9 cellular contexts compared by ENCODE assay signal in genomic region chr12:52074006-52074405, GRCh38. TPM values are rescaled to one million over a fixed set of nuclear protein-coding genes. Genes with fewer than 3 reads are reported as not detected.
DNase-seq lines count a peak whose midpoint lies in the region; ATAC-seq and TF ChIP-seq lines count a peak whose summit lies in the region.
"Had no signal": no experiment of that assay in that cellular context is flagged by ENCODE, and none has a peak within 500 bp of the region (broad histone marks: within the 10 kb centered on the region; RNA-seq: fewer than 3 reads in every experiment).

No MANE protein-coding gene starts in this region.

- H3K27ac ChIP-seq in SK-N-MC (0 out of 2 replicates have a peak overlapping the region, but pooled peaks have one; percentile 1), sigmoid colon (no peak overlapping the region), transverse colon (no peak overlapping the region)

- peak overlapping the region; percentile 53 for H3K27ac Mint-ChIP-seq in glutamatergic neuron (ENCODE audit: unreplicated experiment)

- 48 to 70% methylated on average over 11 of the region's 11 CpGs for WGBS in sigmoid colon, 2 donors
- WGBS in transverse colon (ENCODE audit: low coverage in 1 of 2), 2 donors: 48 to 74% methylated on average over 2 to 11 of the region's 11 CpGs

- ATAC-seq in HG03469 (IDR thresholded peaks at IDR 0.05; ENCODE audit: unreplicated experiment): no peak

- H3K4me1 ChIP-seq in BE2C: peaks cover 15% of the 10 kb centered on the region
- H3K4me1 ChIP-seq in sigmoid colon: peaks cover 0 to 32% (median 17%) of the 10 kb centered on the region in 4 donors
- H3K4me1 ChIP-seq in transverse colon: peaks cover 17 to 21% (median 20%) of the 10 kb centered on the region in 4 donors

- peaks cover 52% of the 10 kb centered on the region for H3K36me3 ChIP-seq in BE2C
- H3K36me3 ChIP-seq in SK-N-MC (ENCODE audit: insufficient read depth, low read length): peaks cover 44% of the 10 kb centered on the region; the same call in 1 of the 2 replicates
- H3K36me3 ChIP-seq in sigmoid colon: peaks cover 0 to 55% (median 29%) of the 10 kb centered on the region in 4 donors
- H3K36me3 ChIP-seq in transverse colon: peaks cover 0 to 17% (median 4%) of the 10 kb centered on the region in 4 donors

- H3K9ac ChIP-seq in SK-N-MC (ENCODE audit: insufficient read length): no peak overlapping the region

- H3K4me1 Mint-ChIP-seq in glutamatergic neuron (ENCODE audit: low read depth, unreplicated experiment): peaks cover 22% of the 10 kb centered on the region

- H3K9me3 ChIP-seq in BE2C: no peaks in the 10 kb centered on the region
- no peaks in the 10 kb centered on the region for H3K9me3 ChIP-seq in SK-N-MC (ENCODE audit: low read depth, low read length)
- H3K9me3 ChIP-seq in sigmoid colon: no peaks in the 10 kb centered on the region
- no peaks in the 10 kb centered on the region for H3K9me3 ChIP-seq in transverse colon

- H3K4me3 ChIP-seq in BE2C (ENCODE audit: low read depth, low read length): peak overlapping the region; percentile 7; the same call in 1 of the 2 replicates
- peak overlapping the region; percentile 8 for H3K4me3 ChIP-seq in SK-N-MC
- H3K4me3 ChIP-seq in sigmoid colon: no peak overlapping the region
- H3K4me3 ChIP-seq in transverse colon: no peak overlapping the region

- TF ChIP-seq EP300 in sigmoid colon (IDR thresholded peaks at IDR 0.05) (no peak), transverse colon (IDR thresholded peaks at IDR 0.05; ENCODE audit: low read depth) (no peak)

- H3K27me3 ChIP-seq in BE2C: no peaks in the 10 kb centered on the region
- no peaks in the 10 kb centered on the region for H3K27me3 ChIP-seq in sigmoid colon
- no peaks in the 10 kb centered on the region for H3K27me3 ChIP-seq in transverse colon

- peak overlapping the region; percentile 74 for H3K4me3 Mint-ChIP-seq in glutamatergic neuron (ENCODE audit: unreplicated experiment)

- intact Hi-C loops in sigmoid colon (cut with DNase I): no loop called here
- intact Hi-C loops in transverse colon (cut with DNase I; ENCODE audit: low total_unique reads): no loop called here

- no peaks in the 10 kb centered on the region for H3K36me3 Mint-ChIP-seq in glutamatergic neuron (ENCODE audit: unreplicated experiment)

- TF ChIP-seq POLR2A in sigmoid colon (IDR thresholded peaks at IDR 0.05) (no peak), transverse colon (IDR thresholded peaks at IDR 0.05) (no peak)

- peaks cover 3% of the 10 kb centered on the region for H3K9me3 Mint-ChIP-seq in glutamatergic neuron (ENCODE audit: unreplicated experiment)
- H3K9me3 Mint-ChIP-seq: activated naive CD4-positive, alpha-beta T cell treated with anti-CD3 and anti-CD28 coated beads, Interleukin-2, amount 50 U/mL, for 24 hours had no signal

- TF ChIP-seq CTCF in BE2C (IDR thresholded peaks at IDR 0.05; ENCODE audit: low read depth, low read length) (no peak), glutamatergic neuron (IDR thresholded peaks at IDR 0.05; ENCODE audit: partially characterized antibody, unreplicated experiment) (no peak), sigmoid colon (IDR thresholded peaks at IDR 0.05) (no peak), transverse colon (IDR thresholded peaks at IDR 0.05) (no peak)

- peaks cover 2% of the 10 kb centered on the region for H3K27me3 Mint-ChIP-seq in glutamatergic neuron (ENCODE audit: unreplicated experiment)
- H3K27me3 Mint-ChIP-seq: activated naive CD4-positive, alpha-beta T cell treated with anti-CD3 and anti-CD28 coated beads, Interleukin-2, amount 50 U/mL, for 24 hours had no signal

- DNase-seq in BE2C (peak; percentile 92), H4 (ENCODE audit: low spot score) (peak; percentile 52), SK-N-MC (ENCODE audit: low read depth, low spot score) (no peak), glutamatergic neuron (peak; percentile 69), sigmoid colon (no peak), SHP77 treated with DMSO at 0.1 percent for 48 hours (lab: John Stamatoyannopoulos, UW) (no peak), transverse colon (no peak)

- in situ Hi-C loops in transverse colon (cut with MboI; ENCODE audit: low pct_ligation_motif_present in 1 of 4, low pct_unique_long_range_greater_than_20kb in 1 of 4, low sequenced_read_pairs in 3 of 4): no loop called here

RNA-seq across cellular contexts. Expression of gene ATG101, which starts 4.2 kb away (rescaled TPM):
- 337 TPM for polyA plus RNA-seq in BE2C (2012; ENCODE audit: insufficient read depth, insufficient read length, low read depth)
- total RNA-seq in H4 (2014; rRNA removed; shearing (Covaris generic)): 57.5 and 63.0 TPM in 2 replicates
- total RNA-seq in glutamatergic neuron (ENCODE audit: unreplicated experiment) (26.2 TPM), sigmoid colon (10 to 100 TPM; 30.2 to 48.7 (median 38.2) TPM), transverse colon (10 to 100 TPM; 15.7 to 64.1 (median 51.6) TPM)
- 10 to 100 TPM; 58.9 to 64.5 (median 61.7) TPM for polyA plus RNA-seq in sigmoid colon

RNA-seq across cellular contexts. Expression of gene SMIM41, which starts 5.5 kb away (rescaled TPM):
- polyA plus RNA-seq in BE2C (2012; ENCODE audit: insufficient read depth, insufficient read length, low read depth): not detected
- total RNA-seq in H4 (2014; rRNA removed; shearing (Covaris generic)): not detected in 2 replicates
- total RNA-seq in glutamatergic neuron (ENCODE audit: unreplicated experiment): 0.88 TPM
- total RNA-seq in sigmoid colon: 1 to 10 TPM in 2 of 4 donors, under 1 TPM in 1, not detected in 1; 0.41 to 5.7 (median 1.2) TPM
- under 1 TPM in 1 of 3 donors, not detected in 2; 0.61 TPM for polyA plus RNA-seq in sigmoid colon
- total RNA-seq in transverse colon: 1 to 10 TPM in 1 of 4 donors, under 1 TPM in 2, not detected in 1; 0.64 to 1.5 (median 0.80) TPM

RNA-seq across cellular contexts. Expression of gene NR4A1, which starts 22.8 kb away (rescaled TPM):
- polyA plus RNA-seq in BE2C (2012; ENCODE audit: insufficient read depth, insufficient read length, low read depth): 69.7 TPM
- total RNA-seq in H4 (2014; rRNA removed; shearing (Covaris generic)): 0.16 and 0.54 TPM in 2 replicates
- total RNA-seq in glutamatergic neuron (ENCODE audit: unreplicated experiment) (8.5 TPM), sigmoid colon (100 to 1,000 TPM in 3 of 4 donors, 10 to 100 TPM in 1; 41.7 to 276 (median 167) TPM), transverse colon (100 to 1,000 TPM in 1 of 4 donors, 10 to 100 TPM in 3; 50.7 to 102 (median 76.9) TPM)
- 10 to 100 TPM; 31.2 to 65.9 (median 45.0) TPM for polyA plus RNA-seq in sigmoid colon

Comparison
In these comparisons a context has a peak if more than half of its experiments do, and no peak if none do; other contexts are left out.
1. DNase-seq: peak in BE2C (single experiment), H4 (single experiment) and glutamatergic neuron (single experiment); none in SK-N-MC (single experiment), sigmoid colon (single experiment), SHP77 treated with DMSO at 0.1 percent for 48 hours (single experiment) and transverse colon (single experiment).
2. H3K4me3 ChIP-seq: peak in BE2C (single experiment) and SK-N-MC (single experiment); none in sigmoid colon (0 of 4) and transverse colon (0 of 4).